30 cellular contexts compared by ENCODE assay signal in the genomic region with DNA sequence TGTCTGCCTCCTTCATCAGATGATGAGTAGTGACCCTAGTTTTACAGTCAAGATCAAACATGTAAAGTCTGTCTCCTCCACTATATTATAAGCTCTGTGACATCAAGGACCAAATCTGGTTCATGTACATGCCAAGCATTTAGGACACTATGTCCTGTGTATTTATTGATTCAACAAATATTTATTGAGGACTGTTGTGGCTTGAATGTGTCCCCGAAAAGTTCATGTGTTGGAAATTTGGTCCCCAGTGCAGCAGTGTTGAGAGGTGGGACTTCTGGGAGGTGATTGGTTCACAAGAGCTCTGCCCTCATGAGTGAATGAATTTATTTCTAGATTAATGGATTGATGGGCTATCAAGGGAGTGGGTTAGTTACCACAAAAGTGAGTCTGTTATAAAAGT. TPM values are rescaled to one million over a fixed set of nuclear protein-coding genes. Genes with fewer than 3 reads are reported as not detected.
"Had no signal": no experiment of that assay in that cellular context is flagged by ENCODE, and none has a peak within 500 bp of the region (broad histone marks: within the 10 kb centered on the region; RNA-seq: fewer than 3 reads in every experiment).

No MANE protein-coding gene starts in this region.

- H3K27ac ChIP-seq: brain microvascular endothelial cell, coronary artery, dorsolateral prefrontal cortex, WERI-Rb-1 had no signal

- ATAC-seq: activated CD4-positive, CD25-positive, alpha-beta regulatory T cell treated with anti-CD3 and anti-CD28 coated beads, Interleukin-2, amount 50 U/mL, for 24 hours; activated CD8-positive, alpha-beta T cell treated with anti-CD3 and anti-CD28 coated beads for 36 hours; activated T-cell treated with anti-CD3 and anti-CD28 coated beads, Interleukin-2, amount 50 U/mL, for 4 hours; activated T-helper 17 cell treated with anti-CD3 and anti-CD28 coated beads, Interleukin-2, amount 50 U/mL, for 72 hours; esophagus mucosa; T-cell had no signal

- H3K36me3 ChIP-seq: WERI-Rb-1 had no signal

- H3K27me3 ChIP-seq: brain microvascular endothelial cell, dorsolateral prefrontal cortex had no signal

- DNase-seq: activated B cell treated with CpG ODN at 0.5 μM for 24 hours; activated CD4-positive, alpha-beta T cell treated with anti-CD3 and anti-CD28 coated beads for 48 hours; activated CD4-positive, alpha-beta T cell treated with anti-CD3 and anti-CD28 coated beads, Interleukin-2, amount 50 U/mL, for 1 hour; activated CD4-positive, alpha-beta T cell treated with anti-CD3 and anti-CD28 coated beads, Interleukin-2, amount 50 U/mL, for 48 hours; activated CD8-positive, alpha-beta memory T cell treated with anti-CD3 and anti-CD28 coated beads for 24 hours; activated CD8-positive, alpha-beta T cell treated with anti-CD3 and anti-CD28 coated beads for 36 hours; activated effector memory CD4-positive, alpha-beta T cell treated with Interleukin-2 at 50 U/mL for 16 hours; activated gamma-delta T cell treated with Interleukin-2 at 50 U/mL for 16 hours; activated naive CD4-positive, alpha-beta T cell treated with anti-CD3 and anti-CD28 coated beads, Interleukin-2, amount 50 U/mL, for 16 hours; activated naive CD4-positive, alpha-beta T cell treated with Interleukin-2 at 50 U/mL for 16 hours; activated T-cell treated with anti-CD3 and anti-CD28 coated beads, Interleukin-2, amount 50 U/mL, for 4 hours; amniotic stem cell; anterior cingulate cortex; brain microvascular endothelial cell; dorsolateral prefrontal cortex; effector memory CD4-positive, alpha-beta T cell; endodermal cell; foreskin fibroblast; glutamatergic neuron; T-cell; T1000; WERI-Rb-1 had no signal

- FAIRE-seq: astrocyte, bronchial epithelial cell, frontal cortex had no signal

- H3K4me3 ChIP-seq: coronary artery, dorsolateral prefrontal cortex had no signal

RNA-seq across cellular contexts. Expression of a gene that starts 46.6 kb away (rescaled TPM):
- total RNA-seq: activated B cell treated with CpG ODN at 0.5 μM for 24 hours; activated CD8-positive, alpha-beta T cell treated with anti-CD3 and anti-CD28 coated beads for 36 hours; activated T-cell treated with anti-CD3 and anti-CD28 coated beads, Interleukin-2, amount 50 U/mL, for 4 hours; activated T-helper 17 cell treated with anti-CD3 and anti-CD28 coated beads, Interleukin-2, amount 50 U/mL, for 72 hours; epithelial cell of proximal tubule had no signal
